8 cellular contexts compared by ENCODE assay signal in the genomic region with DNA sequence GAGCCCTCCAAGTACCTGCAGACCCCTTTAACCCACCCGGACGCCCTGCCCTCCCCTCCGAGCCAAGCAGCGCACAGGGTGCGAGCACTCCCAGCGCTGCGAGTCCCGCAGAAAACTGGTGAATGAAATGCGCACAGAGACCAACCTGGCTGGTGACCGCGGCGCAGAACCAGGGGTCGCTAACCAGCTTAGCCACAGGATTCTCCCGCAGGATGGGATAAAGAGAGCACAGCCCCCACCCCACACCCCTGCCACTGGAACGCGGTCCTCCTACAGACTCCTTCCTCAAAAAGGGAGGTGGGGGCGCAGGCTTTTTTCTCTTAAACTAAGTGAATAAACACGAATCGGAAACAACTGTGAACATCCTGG. TPM values are rescaled to one million over a fixed set of nuclear protein-coding genes. Genes with fewer than 3 reads are reported as not detected.
DNase-seq lines count a peak whose midpoint lies in the region; ATAC-seq, FAIRE-seq and TF ChIP-seq lines count a peak whose summit lies in the region.

No MANE protein-coding gene starts in this region.

- H3K36me3 ChIP-seq in GM23248 (ENCODE audit: low read depth) (no peaks in the 10 kb centered on the region), PC-3 (ENCODE audit: low read depth, low read length) (no peaks in the 10 kb centered on the region), K562 (ENCODE audit: control insufficient read depth, insufficient read depth, low read length) (no peaks in the 10 kb centered on the region)

- H4K20me1 ChIP-seq in GM23248 (ENCODE audit: insufficient read depth), result no peaks in the 10 kb centered on the region
- peaks cover 53% of the 10 kb centered on the region for H4K20me1 ChIP-seq in PC-3 (ENCODE audit: low read length)
- H4K20me1 ChIP-seq in K562 (replicated peaks; ENCODE audit: control insufficient read depth, insufficient read depth, low read length), result peaks cover 13% of the 10 kb centered on the region; the same call in 1 of the 2 replicates

- TF ChIP-seq RAD21 in K562 (CRISPR knock-in tag; conservative IDR thresholded peaks at IDR 0.05 in 1 of 2, IDR thresholded peaks at IDR 0.05 in 1 of 2), result no peak

- peaks cover 57% of the 10 kb centered on the region for H3K79me2 ChIP-seq in GM23248 (ENCODE audit: insufficient read depth)
- H3K79me2 ChIP-seq in PC-3 (ENCODE audit: low read length), result peaks cover 70% of the 10 kb centered on the region
- peaks cover 57% of the 10 kb centered on the region for H3K79me2 ChIP-seq in K562 (ENCODE audit: control insufficient read depth, insufficient read depth, low read length)

- BruUV-seq in PC-3 (replicated peaks; lab: Mats Ljungman, UMichigan), result no TSS peak
- BruUV-seq in K562 (replicated peaks; lab: Mats Ljungman, UMichigan), result no TSS peak

- FAIRE-seq in K562 (lab: Jason Lieb, UNC), result peak; percentile 46

- H3K27me3 ChIP-seq in GM23248 (replicated peaks; ENCODE audit: insufficient read depth) (no peaks in the 10 kb centered on the region), PC-3 (ENCODE audit: low read length) (no peaks in the 10 kb centered on the region), K562 (ENCODE audit: control insufficient read depth in 2 of 2, insufficient read depth in 2 of 2, low read length in 2 of 2) (no peaks in the 10 kb centered on the region)

- ATAC-seq in PC-3 (no peak), K562 (peak; percentile 8), HG02884 (IDR thresholded peaks at IDR 0.05; ENCODE audit: unreplicated experiment) (no peak), GM18907 (IDR thresholded peaks at IDR 0.05; ENCODE audit: unreplicated experiment) (no peak)

- H3K9ac ChIP-seq in GM23248 (peak overlapping the region; percentile 95), PC-3 (ENCODE audit: low read length) (peak overlapping the region; percentile 94), K562 (ENCODE audit: insufficient read depth in 1 of 2, low read depth in 2 of 2, low read length in 2 of 2) (peak overlapping the region; percentile 82 to 99)

- H3K9me2 ChIP-seq in GM23248 (ENCODE audit: insufficient read depth) (no peaks in the 10 kb centered on the region), PC-3 (replicated peaks; ENCODE audit: low read length) (no peaks in the 10 kb centered on the region)

- DNase-seq in GM23248, result peak; percentile 44
- DNase-seq in PC-3, result no peak
- DNase-seq in K562 (ENCODE audit: extremely low read depth in 1 of 4, low spot score in 3 of 4), result peak; percentile 16 to 42 (median 20)
- peak; percentile 81 for DNase-seq in islet precursor cell
- peak; percentile 11 for DNase-seq in stimulated activated CD4-positive, alpha-beta T cell treated with anti-CD3 and anti-CD28 coated beads, Interleukin-4, amount 100 ng/mL, for 1 hour
- no peak for DNase-seq in G401 (ENCODE audit: low spot score)

- H3F3A ChIP-seq in GM23248 (ENCODE audit: insufficient read depth) (peaks cover 13% of the 10 kb centered on the region; the same call in 1 of the 2 replicates), PC-3 (ENCODE audit: low read length, unreplicated experiment) (no peaks in the 10 kb centered on the region)

- H3K9me1 ChIP-seq in K562 (ENCODE audit: control insufficient read depth, insufficient read depth, low read length), result no peaks in the 10 kb centered on the region

- no peaks in the 10 kb centered on the region for H3K9me3 ChIP-seq in GM23248 (ENCODE audit: low read depth)
- H3K9me3 ChIP-seq in PC-3 (ENCODE audit: low read length), result no peaks in the 10 kb centered on the region
- no peaks in the 10 kb centered on the region for H3K9me3 ChIP-seq in K562 (replicated peaks; ENCODE audit: control insufficient read depth, insufficient read depth, low read depth, low read length)

- no peak for TF ChIP-seq EP300 in K562 (IDR thresholded peaks at IDR 0.05; ENCODE audit: low read length)

- peak overlapping the region; percentile 66 for H2AFZ ChIP-seq in GM23248
- H2AFZ ChIP-seq in PC-3 (ENCODE audit: low read length), result no peak overlapping the region
- H2AFZ ChIP-seq in K562 (ENCODE audit: low read depth, low read length), result peak overlapping the region; percentile 61

- TF ChIP-seq POLR2A in K562 (conservative IDR thresholded peaks at IDR 0.05), result no peak

- peak overlapping the region; percentile 90 for H3K27ac ChIP-seq in GM23248
- H3K27ac ChIP-seq in PC-3 (ENCODE audit: low read length), result peak overlapping the region; percentile 87
- H3K27ac ChIP-seq in K562 (ENCODE audit: extremely low read depth, low read depth, low read length), result peak overlapping the region; percentile 94

- H3K4me2 ChIP-seq in GM23248 (ENCODE audit: unreplicated experiment) (peak overlapping the region; percentile 76), PC-3 (ENCODE audit: low read length) (peak overlapping the region; percentile 92), K562 (ENCODE audit: insufficient read depth, low read length) (peak overlapping the region; percentile 90)

- POLR2A ChIA-PET in PC-3 (lab: Charles Lee; ENCODE audit: unreplicated experiment) (no interaction called here), K562 (lab: Yijun Ruan, JAX) (interaction anchor here (1.0 to 1.9 kb wide), 2 partner anchors 9 to 116 kb away, joined by 3 to 12 read pairs; no protein-coding TSS in a partner anchor)

- intact Hi-C loops in PC-3 (cut with micrococcal nuclease), result loop anchor here (2.0 to 5.0 kb wide), 2 partner anchors 165 to 395 kb away; no protein-coding TSS in a partner anchor
- intact Hi-C loops in K562 (cut with micrococcal nuclease), result no loop called here

- WGBS in GM23248 (ENCODE audit: low coverage in 1 of 2, low lambda C conversion rate in 2 of 2, missing lambda C conversion rate in 2 of 2), 2 experiments, result 1 to 2% methylated on average over 18 to 19 of the region's 19 CpGs
- WGBS in K562 (ENCODE audit: insufficient coverage, low coverage, missing lambda C conversion rate), result 0% methylated on average over 19 of the region's 19 CpGs

- no peak for TF ChIP-seq CTCF in PC-3 (conservative IDR thresholded peaks at IDR 0.05; ENCODE audit: low read depth, low read length)
- TF ChIP-seq CTCF in K562 (IDR thresholded peaks at IDR 0.05 in 2 of 3, conservative IDR thresholded peaks at IDR 0.05 in 1 of 3; ENCODE audit: insufficient read depth in 2 of 3, low read depth in 1 of 3, low read length in 3 of 3), result no peak

- H3K4me1 ChIP-seq in GM23248 (ENCODE audit: insufficient read depth) (peaks cover 27% of the 10 kb centered on the region), PC-3 (ENCODE audit: insufficient read depth, low read length) (peaks cover 56% of the 10 kb centered on the region), K562 (replicated peaks in 1 of 2; ENCODE audit: control insufficient read depth in 2 of 2, insufficient read depth in 2 of 2, low read length in 2 of 2) (peaks cover 12 to 26% of the 10 kb centered on the region in 2 experiments; a peak in 4 of 5 replicates)

- CTCF ChIA-PET in PC-3 (lab: Charles Lee), result no interaction called here
- CTCF ChIA-PET in K562 (lab: Yijun Ruan, JAX; ENCODE audit: low intra/inter-chr PET ratio), result no interaction called here

- in situ Hi-C loops in GM23248 (cut with MboI) (no loop called here), K562 (cut with MboI) (no loop called here), G401 (cut with HindIII; ENCODE audit: low sequenced_read_pairs) (no loop called here)

- H3K4me3 ChIP-seq in GM23248 (peak overlapping the region; percentile 90), PC-3 (ENCODE audit: low read length) (peak overlapping the region; percentile 90), K562 (peak overlapping the region; percentile 75)

TF ChIP-seq in K562, 482 proteins besides CTCF, POLR2A, EP300 and RAD21:
- TF ChIP-seq MAZ (CRISPR knock-in tag; conservative IDR thresholded peaks at IDR 0.05 in 1 of 2, IDR thresholded peaks at IDR 0.05 in 1 of 2) (0 out of 4 replicates have a peak, but pooled peaks of 1 of the 2 experiments have one; percentile 7), ZFX (CRISPR knock-in tag; IDR thresholded peaks at IDR 0.05) (no peak)

RNA-seq across cellular contexts. Expression of gene ATP2B1, which starts 1.0 kb away (rescaled TPM):
- total RNA-seq in GM23248 (2014; rRNA removed; shearing (Covaris generic)), result 34.5 and 42.4 TPM in 2 replicates
- polyA plus RNA-seq in GM23248 (2016; fragmentation: Nextera tagmentation; extraction: Ambion mirVana) (78.5 and 80.1 TPM in 2 replicates), K562 (2011; rRNA removed) (17.5 and 22.7 TPM in 2 replicates), K562 (2014; fragmentation: Illumina TruSeq; extraction: Trizol) (26.1 and 28.5 TPM in 2 replicates), K562 (2014; fragmentation: Nextera tagmentation; extraction: Ambion mirVana) (1 to 10 TPM; 8.6 to 9.7 TPM), K562 (2014; rRNA removed) (16.2 and 26.5 TPM in 2 replicates)
- total RNA-seq in PC-3 (2014; rRNA removed) (48.5 and 61.9 TPM in 2 replicates), K562 (2014; rRNA removed) (15.4 and 27.9 TPM in 2 replicates), K562 (2014; rRNA removed; fragmentation: Illumina TruSeq; extraction: Trizol) (38.3 and 45.9 TPM in 2 replicates), K562 (2015; rRNA removed; fragmentation: Illumina TruSeq; extraction: Trizol) (35.0 and 39.0 TPM in 2 replicates), K562 (2021) (27.5 and 27.8 TPM in 2 replicates)
- total RNA-seq in K562 (2011; cell fraction: chromatin; rRNA removed; ENCODE audit: low replicate concordance), result 36.0 and 177 TPM in 2 replicates
- 21.2 and 30.4 TPM in 2 replicates for total RNA-seq in K562 (2011; cell fraction: nucleolus; rRNA removed)
- total RNA-seq in K562 (2011; cell fraction: nucleoplasm; rRNA removed), result 57.1 and 97.8 TPM in 2 replicates
- 3.3 and 7.2 TPM in 2 replicates for polyA plus RNA-seq in K562 (2011; cell fraction: cytosol; rRNA removed)
- polyA plus RNA-seq in K562 (2011; cell fraction: nucleus; rRNA removed), result 19.0 and 29.5 TPM in 2 replicates
- 12.7 and 20.0 TPM in 2 replicates for polyA plus RNA-seq in K562 (2012)
- polyA minus RNA-seq in K562 (2011; rRNA and poly(A)+ RNA removed), result 50.0 and 57.4 TPM in 2 replicates
- 18.1 and 19.4 TPM in 2 replicates for polyA minus RNA-seq in K562 (2011; cell fraction: cytosol; rRNA and poly(A)+ RNA removed)
- polyA minus RNA-seq in K562 (2011; cell fraction: nucleus; rRNA and poly(A)+ RNA removed), result 27.1 and 50.1 TPM in 2 replicates
- 9.0 and 12.7 TPM in 2 replicates for total RNA-seq in G401 (2014; rRNA removed; shearing (Covaris generic))

Comparison
In these comparisons a context has a peak if more than half of its experiments do, and no peak if none do; other contexts are left out.
1. DNase-seq: peak in GM23248 (single experiment), K562 (4 of 4), islet precursor cell (single experiment) and stimulated activated CD4-positive, alpha-beta T cell treated with anti-CD3 and anti-CD28 coated beads, Interleukin-4, amount 100 ng/mL, for 1 hour (single experiment); none in PC-3 (single experiment) and G401 (single experiment).
2. Peak in every context shown above with its lines, with median percentiles within 50 percentile points of each other: H3K27ac ChIP-seq, H3K4me2 ChIP-seq, H3K4me3 ChIP-seq and H3K9ac ChIP-seq.